In genomic region chr12:57430931-57431566, GRCh38 we compare ENCODE assay signal across 1 cellular context.
TF ChIP-seq lines count a peak whose summit lies in the region.

Gene R3HDM2, minus strand, starts transcription at chr12:57431043. Its CDS starts 120,615 bp downstream, at chr12:57310428.

TF ChIP-seq in K562, 482 proteins besides CTCF, POLR2A, EP300 and RAD21 (continued from another document and continues in another):
- peak; percentile 96 for TF ChIP-seq MGA (IDR thresholded peaks at IDR 0.05)
- no peak for TF ChIP-seq XRCC5 (IDR thresholded peaks at IDR 0.05; ENCODE audit: low read depth, low read length)
- TF ChIP-seq SIRT6 (IDR thresholded peaks at IDR 0.05; ENCODE audit: low read depth, low read length), result no peak
- TF ChIP-seq CAMTA2 (CRISPR knock-in tag; conservative IDR thresholded peaks at IDR 0.05), result no peak
- no peak for TF ChIP-seq STAT6 (CRISPR knock-in tag; IDR thresholded peaks at IDR 0.05)
- TF ChIP-seq NR4A1 (CRISPR knock-in tag; IDR thresholded peaks at IDR 0.05), result no peak
- no peak for TF ChIP-seq NR4A1 (tag; IDR thresholded peaks at IDR 0.05)
- TF ChIP-seq MXI1 (IDR thresholded peaks at IDR 0.05; ENCODE audit: low read depth, low read length), result no peak
- TF ChIP-seq RERE (CRISPR knock-in tag; IDR thresholded peaks at IDR 0.05; ENCODE audit: borderline replicate concordance), result no peak
- peak; percentile 96 for TF ChIP-seq PCBP1 (IDR thresholded peaks at IDR 0.05; ENCODE audit: low read depth, low read length, poor library complexity, severe bottlenecking)
- TF ChIP-seq ZBTB40 (IDR thresholded peaks at IDR 0.05), result peak; percentile 68
- TF ChIP-seq ZBTB40 (CRISPR knock-in tag; IDR thresholded peaks at IDR 0.05), result peak; percentile 68; the same call in 1 of the 2 replicates
- TF ChIP-seq CHD4 (IDR thresholded peaks at IDR 0.05; ENCODE audit: insufficient read depth, insufficient replicate concordance, low read depth, low read length, poor library complexity, severe bottlenecking), result no peak
- TF ChIP-seq CHD2 (IDR thresholded peaks at IDR 0.05; ENCODE audit: low read depth, low read length), result peak; percentile 42; the same call in 1 of the 2 replicates
- TF ChIP-seq MBD1 (CRISPR knock-in tag; IDR thresholded peaks at IDR 0.05), result no peak
- TF ChIP-seq RBM22 (IDR thresholded peaks at IDR 0.05; ENCODE audit: low read depth, low read length, poor library complexity, severe bottlenecking), result no peak
- no peak for TF ChIP-seq HMG20B (CRISPR knock-in tag; IDR thresholded peaks at IDR 0.05)
